13 cellular contexts compared by ENCODE assay signal in the genomic region with DNA sequence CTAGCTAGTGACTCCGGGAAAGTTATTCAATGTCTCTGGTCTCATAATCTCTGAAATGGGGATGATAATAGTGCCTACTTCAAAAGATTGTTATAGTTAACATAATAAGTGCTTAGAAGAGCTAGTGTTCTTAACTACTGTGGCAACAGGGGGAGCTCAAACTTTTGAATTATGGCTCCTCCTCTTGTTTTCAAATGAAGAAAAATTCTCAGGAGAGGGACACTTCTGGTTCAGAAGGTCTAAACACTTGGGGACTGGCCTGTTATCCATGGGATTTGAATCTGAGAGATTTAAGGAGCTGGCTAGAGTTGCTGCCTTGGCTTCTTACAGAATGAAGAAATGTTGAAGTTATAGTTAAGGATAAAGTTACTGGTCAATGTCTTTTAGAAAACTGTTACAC.
DNase-seq lines count a peak whose midpoint lies in the region; ATAC-seq, FAIRE-seq and TF ChIP-seq lines count a peak whose summit lies in the region.
"Had no signal": no experiment of that assay in that cellular context is flagged by ENCODE, and none has a peak within 500 bp of the region (broad histone marks: within the 10 kb centered on the region; RNA-seq: fewer than 3 reads in every experiment).

No MANE protein-coding gene starts in this region.

- TF ChIP-seq EP300 in transverse colon (IDR thresholded peaks at IDR 0.05; ENCODE audit: low read depth), result no peak

- TF ChIP-seq CTCF in astrocyte of the cerebellum (IDR thresholded peaks at IDR 0.05; ENCODE audit: low read depth, low read length, missing control alignments), result peak; percentile 30
- peak; percentile 14 for TF ChIP-seq CTCF in hepatocyte (IDR thresholded peaks at IDR 0.05; ENCODE audit: poor library complexity)
- no peak for TF ChIP-seq CTCF in transverse colon (IDR thresholded peaks at IDR 0.05)

- 83% methylated on average over 1 of the region's 1 CpG for WGBS in hepatocyte (ENCODE audit: low lambda C conversion rate, missing lambda C conversion rate)
- WGBS in transverse colon (ENCODE audit: low coverage in 1 of 2), 2 donors, result 67 to 76% methylated on average over 1 of the region's 1 CpG

- no peaks in the 10 kb centered on the region for H4K20me1 ChIP-seq in hepatocyte (ENCODE audit: insufficient read depth, poor library complexity, severe bottlenecking)

- CTCF ChIA-PET in activated naive CD4-positive, alpha-beta T cell treated with anti-CD3 and anti-CD28 coated beads, Interleukin-2, amount 10 ng/mL, durations not matched to agents 7 days and 5 days (lab: Charles Lee), result interaction anchor here (0.6 to 1.7 kb wide), 4 partner anchors 8 to 702 kb away, joined by 3 to 5 read pairs (median 3); no protein-coding TSS in a partner anchor

- no peaks in the 10 kb centered on the region for H3K27me3 ChIP-seq in hepatocyte
- no peaks in the 10 kb centered on the region for H3K27me3 ChIP-seq in transverse colon
- H3K27me3 ChIP-seq: adrenal gland had no signal

- peaks cover 26% of the 10 kb centered on the region for H3K36me3 Mint-ChIP-seq in activated naive CD4-positive, alpha-beta T cell treated with anti-CD3 and anti-CD28 coated beads, Interleukin-2, amount 50 U/mL, for 24 hours
- H3K36me3 Mint-ChIP-seq in activated naive CD4-positive, alpha-beta T cell treated with anti-CD3 and anti-CD28 coated beads, Interleukin-2, amount 10 ng/mL, durations not matched to agents 7 days and 5 days, result peaks cover 84% of the 10 kb centered on the region

- no peaks in the 10 kb centered on the region for H3K27me3 Mint-ChIP-seq in activated naive CD4-positive, alpha-beta T cell treated with anti-CD3 and anti-CD28 coated beads, Interleukin-2, amount 50 U/mL, for 24 hours
- H3K27me3 Mint-ChIP-seq in activated naive CD4-positive, alpha-beta T cell treated with anti-CD3 and anti-CD28 coated beads, Interleukin-2, amount 10 ng/mL, durations not matched to agents 7 days and 5 days, result no peaks in the 10 kb centered on the region

- TF ChIP-seq POLR2A in transverse colon (IDR thresholded peaks at IDR 0.05) (no peak), GM12892 (IDR thresholded peaks at IDR 0.05; ENCODE audit: low read depth, low read length) (no peak)

- H3K36me3 ChIP-seq in hepatocyte (replicated peaks; ENCODE audit: insufficient read depth, low read depth) (no peaks in the 10 kb centered on the region), transverse colon (no peaks in the 10 kb centered on the region)

- in situ Hi-C loops in astrocyte of the cerebellum (cut with HindIII; ENCODE audit: low sequenced_read_pairs), result no loop called here
- in situ Hi-C loops in transverse colon (cut with MboI; ENCODE audit: low pct_ligation_motif_present in 1 of 4, low pct_unique_long_range_greater_than_20kb in 1 of 4, low sequenced_read_pairs in 3 of 4), result no loop called here

- H3K9me3 ChIP-seq in hepatocyte (ENCODE audit: low read depth), result no peaks in the 10 kb centered on the region
- no peaks in the 10 kb centered on the region for H3K9me3 ChIP-seq in transverse colon
- H3K9me3 ChIP-seq: adrenal gland had no signal

- FAIRE-seq in GM12892 (lab: Jason Lieb, UNC), result no peak

- no peak overlapping the region for H3K4me2 ChIP-seq in hepatocyte
- H3K4me2 ChIP-seq: KMS-11 had no signal

- peak overlapping the region; percentile 83 for H3K27ac ChIP-seq in hepatocyte
- peak overlapping the region; percentile 45 to 68 (median 52) for H3K27ac ChIP-seq in transverse colon
- H3K27ac ChIP-seq: KMS-11, RWPE1 had no signal

- no peak for DNase-seq in activated naive CD4-positive, alpha-beta T cell treated with anti-CD3 and anti-CD28 coated beads, Interleukin-2, amount 10 ng/mL, durations not matched to agents 7 days and 5 days
- no peak for DNase-seq in astrocyte of the cerebellum (ENCODE audit: low read depth)
- no peak for DNase-seq in hepatocyte (ENCODE audit: low spot score)
- no peak for DNase-seq in transverse colon
- no peak for DNase-seq in GM12892 (ENCODE audit: insufficient read length)
- DNase-seq in activated effector memory CD4-positive, alpha-beta T cell treated with Interleukin-2 at 50 U/mL for 16 hours, result no peak
- DNase-seq in left colon, result no peak
- DNase-seq: activated CD4-positive, CD25-positive, alpha-beta regulatory T cell treated with anti-CD3 and anti-CD28 coated beads, Interleukin-2, amount 50 U/mL, for 72 hours; adrenal gland had no signal

- H3K4me3 ChIP-seq in astrocyte of the cerebellum (ENCODE audit: low read depth, low read length), result no peak overlapping the region
- H3K4me3 ChIP-seq in hepatocyte, result no peak overlapping the region
- no peak overlapping the region for H3K4me3 ChIP-seq in transverse colon
- H3K4me3 ChIP-seq: adrenal gland had no signal

- no peak overlapping the region for H3K4me3 Mint-ChIP-seq in activated naive CD4-positive, alpha-beta T cell treated with anti-CD3 and anti-CD28 coated beads, Interleukin-2, amount 50 U/mL, for 24 hours
- no peak overlapping the region for H3K4me3 Mint-ChIP-seq in activated naive CD4-positive, alpha-beta T cell treated with anti-CD3 and anti-CD28 coated beads, Interleukin-2, amount 10 ng/mL, durations not matched to agents 7 days and 5 days

- H2AFZ ChIP-seq in hepatocyte, result no peak overlapping the region

- H3K9me2 ChIP-seq in hepatocyte (replicated peaks; ENCODE audit: insufficient read depth), result no peaks in the 10 kb centered on the region

- H3K9me3 Mint-ChIP-seq in activated naive CD4-positive, alpha-beta T cell treated with anti-CD3 and anti-CD28 coated beads, Interleukin-2, amount 50 U/mL, for 24 hours, result no peaks in the 10 kb centered on the region
- H3K9me3 Mint-ChIP-seq in activated naive CD4-positive, alpha-beta T cell treated with anti-CD3 and anti-CD28 coated beads, Interleukin-2, amount 10 ng/mL, durations not matched to agents 7 days and 5 days, result no peaks in the 10 kb centered on the region

- peak overlapping the region; percentile 20 for H3K27ac Mint-ChIP-seq in activated naive CD4-positive, alpha-beta T cell treated with anti-CD3 and anti-CD28 coated beads, Interleukin-2, amount 50 U/mL, for 24 hours
- no peak overlapping the region for H3K27ac Mint-ChIP-seq in activated naive CD4-positive, alpha-beta T cell treated with anti-CD3 and anti-CD28 coated beads, Interleukin-2, amount 10 ng/mL, durations not matched to agents 7 days and 5 days

- no peak for ATAC-seq in left colon
- ATAC-seq: esophagus mucosa had no signal

- H3K4me1 ChIP-seq in hepatocyte (ENCODE audit: insufficient read depth) (peaks cover 26% of the 10 kb centered on the region), transverse colon (peaks cover 0 to 22% (median 9%) of the 10 kb centered on the region in 4 donors)

- H3K79me2 ChIP-seq in hepatocyte, result peaks cover 5% of the 10 kb centered on the region

- peaks cover 67% of the 10 kb centered on the region for H3K4me1 Mint-ChIP-seq in activated naive CD4-positive, alpha-beta T cell treated with anti-CD3 and anti-CD28 coated beads, Interleukin-2, amount 50 U/mL, for 24 hours
- H3K4me1 Mint-ChIP-seq in activated naive CD4-positive, alpha-beta T cell treated with anti-CD3 and anti-CD28 coated beads, Interleukin-2, amount 10 ng/mL, durations not matched to agents 7 days and 5 days, result peaks cover 31% of the 10 kb centered on the region

- intact Hi-C loops in transverse colon (cut with DNase I; ENCODE audit: low total_unique reads), result no loop called here
- intact Hi-C loops in left colon (cut with DNase I, micrococcal nuclease), result no loop called here

Comparison
In these comparisons a context has a peak if more than half of its experiments do, and no peak if none do; other contexts are left out.
1. CTCF ChIP-seq: peak in astrocyte of the cerebellum (single experiment) and hepatocyte (single experiment); none in transverse colon (0 of 5).